In genomic region chr7:151381333-151382078, GRCh38 we compare ENCODE assay signal across 10 cellular contexts. TPM values are rescaled to one million over a fixed set of nuclear protein-coding genes. Genes with fewer than 3 reads are reported as not detected.
DNase-seq lines count a peak whose midpoint lies in the region; ATAC-seq and TF ChIP-seq lines count a peak whose summit lies in the region.
"Had no signal": no experiment of that assay in that cellular context is flagged by ENCODE, and none has a peak within 500 bp of the region (broad histone marks: within the 10 kb centered on the region; RNA-seq: fewer than 3 reads in every experiment).

No MANE protein-coding gene starts in this region.

- H3K36me3 ChIP-seq in stomach (peaks cover 21 to 35% (median 30%) of the 10 kb centered on the region in 4 donors), SJCRH30 (no peaks in the 10 kb centered on the region)

- TF ChIP-seq CTCF in natural killer cell (IDR thresholded peaks at IDR 0.05) (no peak), stomach (IDR thresholded peaks at IDR 0.05) (no peak)

- H3K4me3 ChIP-seq in stomach (peak overlapping the region; percentile 35 to 52 (median 40)), SJCRH30 (no peak overlapping the region)

- TF ChIP-seq EP300 in stomach (IDR thresholded peaks at IDR 0.05) = no peak

- peaks cover 12 to 22% of the 10 kb centered on the region in 2 donors for H3K4me1 Mint-ChIP-seq in natural killer cell
- H3K4me1 Mint-ChIP-seq in natural killer cell treated with Interleukin-12 subunit alpha and Interleukin-12 subunit beta and Interleukin-15 and Interleukin-18, amount 100 ng/mL, for 72 hours (ENCODE audit: low read depth in 2 of 2) = peaks cover 4 to 12% of the 10 kb centered on the region in 2 donors
- no peaks in the 10 kb centered on the region for H3K4me1 Mint-ChIP-seq in activated T-cell treated with anti-CD3 and anti-CD28 coated beads, Interleukin-2, amount 50 U/mL, for 72 hours (ENCODE audit: low read depth)

- peak overlapping the region; percentile 85 for H3K4me3 Mint-ChIP-seq in natural killer cell
- no peak overlapping the region for H3K4me3 Mint-ChIP-seq in natural killer cell treated with Interleukin-12 subunit alpha and Interleukin-12 subunit beta and Interleukin-15 and Interleukin-18, amount 100 ng/mL, for 72 hours
- H3K4me3 Mint-ChIP-seq in activated T-cell treated with anti-CD3 and anti-CD28 coated beads, Interleukin-2, amount 50 U/mL, for 72 hours = peak overlapping the region; percentile 80 to 85

- H3K4me1 ChIP-seq in stomach (peaks cover 18 to 25% (median 22%) of the 10 kb centered on the region in 4 donors), SJCRH30 (peaks cover 14% of the 10 kb centered on the region; the same call in 1 of the 2 replicates)

- no peak for TF ChIP-seq POLR2A in stomach (IDR thresholded peaks at IDR 0.05)

- peak overlapping the region in 1 of 2 donors; percentile 61 for H3K27ac Mint-ChIP-seq in natural killer cell
- H3K27ac Mint-ChIP-seq in natural killer cell treated with Interleukin-12 subunit alpha and Interleukin-12 subunit beta and Interleukin-15 and Interleukin-18, amount 100 ng/mL, for 72 hours = no peak overlapping the region
- no peak overlapping the region for H3K27ac Mint-ChIP-seq in activated T-cell treated with anti-CD3 and anti-CD28 coated beads, Interleukin-2, amount 50 U/mL, for 72 hours

- H3K36me3 Mint-ChIP-seq in natural killer cell = peaks cover 9% of the 10 kb centered on the region
- no peaks in the 10 kb centered on the region for H3K36me3 Mint-ChIP-seq in natural killer cell treated with Interleukin-12 subunit alpha and Interleukin-12 subunit beta and Interleukin-15 and Interleukin-18, amount 100 ng/mL, for 72 hours
- peaks cover 0 to 1% of the 10 kb centered on the region in 2 donors for H3K36me3 Mint-ChIP-seq in activated T-cell treated with anti-CD3 and anti-CD28 coated beads, Interleukin-2, amount 50 U/mL, for 72 hours (ENCODE audit: insufficient read depth in 2 of 2)

- H3K9me3 ChIP-seq in stomach (no peaks in the 10 kb centered on the region), SJCRH30 (replicated peaks) (no peaks in the 10 kb centered on the region)
- H3K9me3 ChIP-seq: neutrophil had no signal

- 6 to 7% (median 6%) methylated on average over 12 to 83 of the region's 83 CpGs for WGBS in stomach, 5 donors

- intact Hi-C loops in natural killer cell (cut with micrococcal nuclease) = no loop called here
- intact Hi-C loops in stomach (cut with DNase I; ENCODE audit: low total_unique reads) = no loop called here

- H3K27me3 ChIP-seq in stomach = peaks cover 0 to 48% (median 28%) of the 10 kb centered on the region in 3 donors
- H3K27me3 ChIP-seq in SJCRH30 = peaks cover 13% of the 10 kb centered on the region; the same call in 1 of the 2 replicates

- H3K27me3 Mint-ChIP-seq in natural killer cell (ENCODE audit: low read depth in 2 of 2) = peaks cover 18 to 22% of the 10 kb centered on the region in 2 donors
- H3K27me3 Mint-ChIP-seq in natural killer cell treated with Interleukin-12 subunit alpha and Interleukin-12 subunit beta and Interleukin-15 and Interleukin-18, amount 100 ng/mL, for 72 hours = peaks cover 10 to 14% of the 10 kb centered on the region in 2 donors
- H3K27me3 Mint-ChIP-seq in activated T-cell treated with anti-CD3 and anti-CD28 coated beads, Interleukin-2, amount 50 U/mL, for 72 hours (ENCODE audit: low read depth) = peaks cover 25% of the 10 kb centered on the region

- DNase-seq in natural killer cell = no peak
- DNase-seq in natural killer cell treated with Interleukin-12 subunit alpha and Interleukin-12 subunit beta and Interleukin-15 and Interleukin-18, amount 100 ng/mL, for 72 hours (ENCODE audit: low spot score) = no peak
- DNase-seq in activated T-cell treated with anti-CD3 and anti-CD28 coated beads, Interleukin-2, amount 50 U/mL, for 72 hours = peak; percentile 13 to 20
- peak; percentile 75 for DNase-seq in islet precursor cell
- peak; percentile 32 for DNase-seq in stomach
- no peak for DNase-seq in dermis blood vessel endothelial cell
- DNase-seq in SJCRH30 = no peak

- H3K27ac ChIP-seq in stomach (peak overlapping the region in 1 of 5 donors; percentile 45), SJCRH30 (no peak overlapping the region)
- H3K27ac ChIP-seq: neutrophil had no signal

- peak; percentile 47 to 65 (median 49) for ATAC-seq in natural killer cell
- no peak for ATAC-seq in natural killer cell treated with Interleukin-12 subunit alpha and Interleukin-12 subunit beta and Interleukin-15 and Interleukin-18, amount 100 ng/mL, for 72 hours
- peak; percentile 57 for ATAC-seq in activated T-cell treated with anti-CD3 and anti-CD28 coated beads, Interleukin-2, amount 50 U/mL, for 72 hours (replicated peaks in 1 of 2)
- no peak for ATAC-seq in HG03139 (IDR thresholded peaks at IDR 0.05; ENCODE audit: unreplicated experiment)

- H3K9me3 Mint-ChIP-seq in natural killer cell = no peaks in the 10 kb centered on the region
- no peaks in the 10 kb centered on the region for H3K9me3 Mint-ChIP-seq in natural killer cell treated with Interleukin-12 subunit alpha and Interleukin-12 subunit beta and Interleukin-15 and Interleukin-18, amount 100 ng/mL, for 72 hours
- H3K9me3 Mint-ChIP-seq in activated T-cell treated with anti-CD3 and anti-CD28 coated beads, Interleukin-2, amount 50 U/mL, for 72 hours = no peaks in the 10 kb centered on the region

RNA-seq across cellular contexts. Expression of gene WDR86, which starts 28.3 kb away (rescaled TPM):
- 1 to 10 TPM; 1.6 to 4.6 (median 2.1) TPM for total RNA-seq in natural killer cell
- not detected for total RNA-seq in natural killer cell treated with Interleukin-12 subunit alpha and Interleukin-12 subunit beta and Interleukin-15 and Interleukin-18, amount 100 ng/mL, for 72 hours
- total RNA-seq in activated T-cell treated with anti-CD3 and anti-CD28 coated beads, Interleukin-2, amount 50 U/mL, for 72 hours = 1 to 10 TPM in 1 of 2 donors, under 1 TPM in 1; 0.53 to 1.0 TPM
- 10 to 100 TPM in 1 of 5 donors, 1 to 10 TPM in 4; 1.2 to 15.8 (median 6.2) TPM for total RNA-seq in stomach
- 1 to 10 TPM; 2.2 to 7.5 (median 4.1) TPM for polyA plus RNA-seq in stomach
- not detected in 2 replicates for total RNA-seq in dermis blood vessel endothelial cell
- 0.46 and 1.0 TPM in 2 replicates for total RNA-seq in SJCRH30 (2014; rRNA removed; shearing (Covaris generic))
- total RNA-seq: activated CD8-positive, alpha-beta memory T cell treated with anti-CD3 and anti-CD28 coated beads for 36 hours had no signal

RNA-seq across cellular contexts. Expression of gene NUB1, which starts 39.9 kb away (rescaled TPM):
- 100 to 1,000 TPM; 110 to 113 (median 111) TPM for total RNA-seq in natural killer cell
- 10 to 100 TPM; 53.6 to 66.9 TPM for total RNA-seq in natural killer cell treated with Interleukin-12 subunit alpha and Interleukin-12 subunit beta and Interleukin-15 and Interleukin-18, amount 100 ng/mL, for 72 hours
- total RNA-seq in activated T-cell treated with anti-CD3 and anti-CD28 coated beads, Interleukin-2, amount 50 U/mL, for 72 hours = 10 to 100 TPM; 79.0 to 84.1 TPM
- total RNA-seq in stomach = 100 to 1,000 TPM in 1 of 5 donors, 10 to 100 TPM in 4; 16.3 to 121 (median 40.0) TPM
- 10 to 100 TPM; 22.2 to 31.6 (median 26.5) TPM for polyA plus RNA-seq in stomach
- total RNA-seq in dermis blood vessel endothelial cell = 45.4 and 54.2 TPM in 2 replicates
- 56.8 and 61.5 TPM in 2 replicates for total RNA-seq in SJCRH30 (2014; rRNA removed; shearing (Covaris generic))

RNA-seq across cellular contexts. Expression of gene CRYGN, which starts 58.4 kb away (rescaled TPM):
- total RNA-seq in natural killer cell = not detected
- total RNA-seq in natural killer cell treated with Interleukin-12 subunit alpha and Interleukin-12 subunit beta and Interleukin-15 and Interleukin-18, amount 100 ng/mL, for 72 hours = not detected
- under 1 TPM; 0.35 to 0.53 TPM for total RNA-seq in activated T-cell treated with anti-CD3 and anti-CD28 coated beads, Interleukin-2, amount 50 U/mL, for 72 hours
- not detected for total RNA-seq in stomach
- polyA plus RNA-seq in stomach = not detected
- total RNA-seq in dermis blood vessel endothelial cell = not detected in 2 replicates
- not detected in 2 replicates for total RNA-seq in SJCRH30 (2014; rRNA removed; shearing (Covaris generic))
- total RNA-seq: activated CD8-positive, alpha-beta memory T cell treated with anti-CD3 and anti-CD28 coated beads for 36 hours had no signal

Comparison
In these comparisons a context has a peak if more than half of its experiments do, and no peak if none do; other contexts are left out.
1. ATAC-seq: peak in natural killer cell (3 of 3) and activated T-cell treated with anti-CD3 and anti-CD28 coated beads, Interleukin-2, amount 50 U/mL, for 72 hours (2 of 2); none in natural killer cell treated with Interleukin-12 subunit alpha and Interleukin-12 subunit beta and Interleukin-15 and Interleukin-18, amount 100 ng/mL, for 72 hours (0 of 2) and HG03139 (single experiment).
2. DNase-seq: peak in activated T-cell treated with anti-CD3 and anti-CD28 coated beads, Interleukin-2, amount 50 U/mL, for 72 hours (2 of 2), islet precursor cell (single experiment) and stomach (single experiment); none in natural killer cell (single experiment), natural killer cell treated with Interleukin-12 subunit alpha and Interleukin-12 subunit beta and Interleukin-15 and Interleukin-18, amount 100 ng/mL, for 72 hours (single experiment), dermis blood vessel endothelial cell (single experiment) and SJCRH30 (0 of 2).